In the genomic region with DNA sequence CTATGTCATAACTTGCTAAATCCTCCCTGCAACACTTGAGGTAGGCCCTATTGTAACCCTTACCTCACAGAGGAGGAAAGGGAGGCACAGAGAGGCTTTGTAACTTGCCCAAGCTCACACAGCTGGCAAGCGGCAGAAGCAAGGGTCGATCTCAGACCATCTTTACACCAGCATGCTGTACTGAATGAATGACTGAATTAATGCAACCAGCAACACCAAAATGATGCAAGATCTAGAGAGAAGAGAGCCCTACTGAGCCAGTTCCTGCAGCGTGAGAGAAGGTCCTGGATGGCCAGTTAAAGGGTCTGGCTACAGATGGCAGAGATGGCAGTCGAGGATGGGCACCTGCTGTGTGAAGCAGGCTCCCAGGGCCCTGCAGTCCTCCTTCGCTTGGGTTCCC, we compare ENCODE assay signal across 28 cellular contexts. TPM values are rescaled to one million over a fixed set of nuclear protein-coding genes. Genes with fewer than 3 reads are reported as not detected.
A peak's percentile ranks its signal among the peaks of the same experiment; 100 is the strongest.
DNase-seq lines count a peak whose midpoint lies in the region; ATAC-seq and TF ChIP-seq lines count a peak whose summit lies in the region.
"Had no signal": no experiment of that assay in that cellular context is flagged by ENCODE, and none has a peak within 500 bp of the region (broad histone marks: within the 10 kb centered on the region; RNA-seq: fewer than 3 reads in every experiment).

No MANE protein-coding gene starts in this region.

- peak overlapping the region; percentile 58 for H3K9ac ChIP-seq in BLaER1
- no peak overlapping the region for H3K9ac ChIP-seq in neuronal stem cell (ENCODE audit: low read depth, low read length, poor library complexity)
- H3K9ac ChIP-seq: parathyroid adenoma had no signal

- H3K4me2 ChIP-seq in BLaER1 (peak overlapping the region; percentile 80), neuronal stem cell (ENCODE audit: insufficient read depth, low read length, poor library complexity, severe bottlenecking) (no peak overlapping the region)
- H3K4me2 ChIP-seq: GM23338 had no signal

- no CpG with 5 or more reads among the region's 5 CpGs for WGBS in neuronal stem cell (ENCODE audit: extremely low coverage in 2 of 2, insufficient read length in 2 of 2, insufficient replicate concordance in 1 of 2), 2 donors
- 94% methylated on average over 5 of the region's 5 CpGs for WGBS in prostate gland

- no peak for DNase-seq in CD4-positive, alpha-beta T cell
- DNase-seq in neuronal stem cell (ENCODE audit: low spot score): no peak
- DNase-seq in activated T-helper 1 cell treated with anti-CD3 and anti-CD28 coated beads, Interleukin-12 subunit alpha, Interleukin-12 subunit beta, Interleukin-2, Interleukin-4 antibody, amounts not matched to agents 30 ng/mL and 10 ng/mL and 1 ng/mL, durations not matched to agents 14 hours and 24 hours and 36 hours (ENCODE audit: low spot score): no peak
- no peak for DNase-seq in DMS153 treated with DMSO at 0.1 percent for 48 hours (lab: John Stamatoyannopoulos, UW; ENCODE audit: unreplicated experiment)
- DNase-seq in prostate gland (ENCODE audit: low spot score): no peak
- DNase-seq: activated CD4-positive, alpha-beta T cell treated with anti-CD3 and anti-CD28 coated beads, Interleukin-2, amount 50 U/mL, for 4 hours; activated naive CD4-positive, alpha-beta T cell treated with Interleukin-2 at 50 U/mL for 16 hours; activated T-cell treated with anti-CD3 and anti-CD28 coated beads for 4 hours; anterior cingulate cortex; erythroblast; foreskin keratinocyte; hypothalamus; islet precursor cell; KBM-7; NCI-H1048; NCI-H187 treated with DMSO at 0.1 percent for 48 hours; NCI-H345; NCI-H82; OCI-M1; Right ventricle myocardium superior; SW 1271 had no signal

- no peak for TF ChIP-seq CTCF in CD4-positive, alpha-beta T cell (IDR thresholded peaks at IDR 0.05)
- no peak for TF ChIP-seq CTCF in prostate gland (IDR thresholded peaks at IDR 0.05)

- H3K27me3 ChIP-seq in BLaER1: no peaks in the 10 kb centered on the region
- H3K27me3 ChIP-seq in CD4-positive, alpha-beta T cell (ENCODE audit: control insufficient read depth, insufficient read depth, low read length): no peaks in the 10 kb centered on the region
- no peaks in the 10 kb centered on the region for H3K27me3 ChIP-seq in neuronal stem cell (ENCODE audit: control insufficient read depth in 3 of 3, insufficient read depth in 3 of 3, low read depth in 1 of 3, low read length in 3 of 3)
- no peaks in the 10 kb centered on the region for H3K27me3 ChIP-seq in prostate gland (replicated peaks; ENCODE audit: insufficient read depth)
- H3K27me3 ChIP-seq: foreskin keratinocyte, suprapubic skin had no signal

- H3K4me1 Mint-ChIP-seq in CD4-positive, alpha-beta T cell (ENCODE audit: low read depth): peaks cover 46% of the 10 kb centered on the region
- peaks cover 7% of the 10 kb centered on the region for H3K4me1 Mint-ChIP-seq in activated T-helper 17 cell treated with anti-CD3 and anti-CD28 coated beads, Interleukin-2, amount 50 U/mL, for 72 hours
- H3K4me1 Mint-ChIP-seq in activated T-helper 1 cell treated with anti-CD3 and anti-CD28 coated beads, Interleukin-12 subunit alpha, Interleukin-12 subunit beta, Interleukin-2, Interleukin-4 antibody, amounts not matched to agents 30 ng/mL and 10 ng/mL and 1 ng/mL, durations not matched to agents 14 hours and 24 hours and 36 hours (ENCODE audit: low read depth): peaks cover 51% of the 10 kb centered on the region

- peak overlapping the region; percentile 31 for H3K23ac ChIP-seq in neuronal stem cell (ENCODE audit: low read depth, low read length, poor library complexity)

- H2AK5ac ChIP-seq in neuronal stem cell (ENCODE audit: low read depth, low read length): peak overlapping the region; percentile 28

- no peak overlapping the region for H2BK120ac ChIP-seq in neuronal stem cell (ENCODE audit: low read depth, low read length)

- no peaks in the 10 kb centered on the region for H3K36me3 Mint-ChIP-seq in CD4-positive, alpha-beta T cell (ENCODE audit: low read depth)
- no peaks in the 10 kb centered on the region for H3K36me3 Mint-ChIP-seq in activated T-helper 17 cell treated with anti-CD3 and anti-CD28 coated beads, Interleukin-2, amount 50 U/mL, for 72 hours (ENCODE audit: low read depth)
- H3K36me3 Mint-ChIP-seq in activated T-helper 1 cell treated with anti-CD3 and anti-CD28 coated beads, Interleukin-12 subunit alpha, Interleukin-12 subunit beta, Interleukin-2, Interleukin-4 antibody, amounts not matched to agents 30 ng/mL and 10 ng/mL and 1 ng/mL, durations not matched to agents 14 hours and 24 hours and 36 hours (ENCODE audit: low read depth): peaks cover 2% of the 10 kb centered on the region

- no peak overlapping the region for H3K4ac ChIP-seq in neuronal stem cell (ENCODE audit: low read length)

- POLR2A ChIA-PET in CD4-positive, alpha-beta T cell (lab: Charles Lee): no interaction called here

- H4K91ac ChIP-seq in neuronal stem cell (ENCODE audit: low read depth, low read length, poor library complexity): no peak overlapping the region

- no peaks in the 10 kb centered on the region for H3K9me3 Mint-ChIP-seq in CD4-positive, alpha-beta T cell
- H3K9me3 Mint-ChIP-seq in activated T-helper 17 cell treated with anti-CD3 and anti-CD28 coated beads, Interleukin-2, amount 50 U/mL, for 72 hours: no peaks in the 10 kb centered on the region
- H3K9me3 Mint-ChIP-seq in activated T-helper 1 cell treated with anti-CD3 and anti-CD28 coated beads, Interleukin-12 subunit alpha, Interleukin-12 subunit beta, Interleukin-2, Interleukin-4 antibody, amounts not matched to agents 30 ng/mL and 10 ng/mL and 1 ng/mL, durations not matched to agents 14 hours and 24 hours and 36 hours: no peaks in the 10 kb centered on the region
- H3K9me3 Mint-ChIP-seq: GM23338 had no signal

- H3K36me3 ChIP-seq in BLaER1 (no peaks in the 10 kb centered on the region), neuronal stem cell (replicated peaks in 1 of 2; ENCODE audit: control insufficient read depth in 2 of 2, insufficient read depth in 2 of 2, low read length in 2 of 2) (no peaks in the 10 kb centered on the region), prostate gland (no peaks in the 10 kb centered on the region)
- H3K36me3 ChIP-seq: suprapubic skin had no signal

- ATAC-seq in CD4-positive, alpha-beta T cell (ENCODE audit: poor library complexity): no peak
- no peak for ATAC-seq in activated T-helper 17 cell treated with anti-CD3 and anti-CD28 coated beads, Interleukin-2, amount 50 U/mL, for 72 hours (replicated peaks)
- ATAC-seq: foreskin keratinocyte, GM23338, sciatic nerve had no signal

- H3K27me3 Mint-ChIP-seq in CD4-positive, alpha-beta T cell: no peaks in the 10 kb centered on the region
- no peaks in the 10 kb centered on the region for H3K27me3 Mint-ChIP-seq in activated T-helper 17 cell treated with anti-CD3 and anti-CD28 coated beads, Interleukin-2, amount 50 U/mL, for 72 hours
- peaks cover 16% of the 10 kb centered on the region for H3K27me3 Mint-ChIP-seq in activated T-helper 1 cell treated with anti-CD3 and anti-CD28 coated beads, Interleukin-12 subunit alpha, Interleukin-12 subunit beta, Interleukin-2, Interleukin-4 antibody, amounts not matched to agents 30 ng/mL and 10 ng/mL and 1 ng/mL, durations not matched to agents 14 hours and 24 hours and 36 hours (ENCODE audit: insufficient read depth)

- H2BK5ac ChIP-seq in neuronal stem cell (ENCODE audit: low read length): no peak overlapping the region

- intact Hi-C loops in CD4-positive, alpha-beta T cell (cut with DNase I, micrococcal nuclease): no loop called here
- intact Hi-C loops in activated T-helper 1 cell treated with anti-CD3 and anti-CD28 coated beads, Interleukin-12 subunit alpha, Interleukin-12 subunit beta, Interleukin-2, Interleukin-4 antibody, amounts not matched to agents 30 ng/mL and 10 ng/mL and 1 ng/mL, durations not matched to agents 14 hours and 24 hours and 36 hours (cut with micrococcal nuclease): no loop called here
- intact Hi-C loops in prostate gland (cut with DNase I): loop anchor here (10.0 kb wide), 1 partner anchor 85 kb away; no protein-coding TSS in a partner anchor

- no peak overlapping the region for H3K18ac ChIP-seq in neuronal stem cell (ENCODE audit: low read length)

- no peak for TF ChIP-seq POLR2A in prostate gland (IDR thresholded peaks at IDR 0.05)

- H3K27ac Mint-ChIP-seq in CD4-positive, alpha-beta T cell: peak overlapping the region; percentile 71
- peak overlapping the region; percentile 68 for H3K27ac Mint-ChIP-seq in activated T-helper 17 cell treated with anti-CD3 and anti-CD28 coated beads, Interleukin-2, amount 50 U/mL, for 72 hours
- H3K27ac Mint-ChIP-seq in activated T-helper 1 cell treated with anti-CD3 and anti-CD28 coated beads, Interleukin-12 subunit alpha, Interleukin-12 subunit beta, Interleukin-2, Interleukin-4 antibody, amounts not matched to agents 30 ng/mL and 10 ng/mL and 1 ng/mL, durations not matched to agents 14 hours and 24 hours and 36 hours: no peak overlapping the region
- H3K27ac Mint-ChIP-seq: GM23338 had no signal

- H2BK15ac ChIP-seq in neuronal stem cell (ENCODE audit: low read length): no peak overlapping the region

- no peaks in the 10 kb centered on the region for H4K20me1 ChIP-seq in BLaER1

- H3K4me3 Mint-ChIP-seq in CD4-positive, alpha-beta T cell: peak overlapping the region; percentile 32
- H3K4me3 Mint-ChIP-seq in activated T-helper 17 cell treated with anti-CD3 and anti-CD28 coated beads, Interleukin-2, amount 50 U/mL, for 72 hours: peak overlapping the region; percentile 6
- no peak overlapping the region for H3K4me3 Mint-ChIP-seq in activated T-helper 1 cell treated with anti-CD3 and anti-CD28 coated beads, Interleukin-12 subunit alpha, Interleukin-12 subunit beta, Interleukin-2, Interleukin-4 antibody, amounts not matched to agents 30 ng/mL and 10 ng/mL and 1 ng/mL, durations not matched to agents 14 hours and 24 hours and 36 hours
- H3K4me3 Mint-ChIP-seq: GM23338 had no signal

- H3K27ac ChIP-seq in BLaER1 (peak overlapping the region; percentile 78), neuronal stem cell (replicated peaks; ENCODE audit: low read length) (no peak overlapping the region), prostate gland (no peak overlapping the region)
- H3K27ac ChIP-seq in CD4-positive, alpha-beta T cell (ENCODE audit: low read depth, low read length): no peak overlapping the region
- H3K27ac ChIP-seq: foreskin keratinocyte, parathyroid adenoma, suprapubic skin had no signal

- H3K4me1 ChIP-seq in BLaER1 (peaks cover 81% of the 10 kb centered on the region), neuronal stem cell (ENCODE audit: control insufficient read depth in 2 of 2, insufficient read depth in 1 of 2, low read depth in 1 of 2, low read length in 2 of 2) (peaks cover 4 to 49% of the 10 kb centered on the region in 2 donors), prostate gland (replicated peaks) (no peaks in the 10 kb centered on the region)
- H3K4me1 ChIP-seq: parathyroid adenoma had no signal

- no peaks in the 10 kb centered on the region for H3K9me3 ChIP-seq in BLaER1
- H3K9me3 ChIP-seq in CD4-positive, alpha-beta T cell (ENCODE audit: control insufficient read depth, low read length): no peaks in the 10 kb centered on the region
- no peaks in the 10 kb centered on the region for H3K9me3 ChIP-seq in neuronal stem cell (replicated peaks in 1 of 2; ENCODE audit: control insufficient read depth in 2 of 2, insufficient read depth in 1 of 2, low read depth in 1 of 2, low read length in 2 of 2)
- no peaks in the 10 kb centered on the region for H3K9me3 ChIP-seq in prostate gland
- H3K9me3 ChIP-seq: suprapubic skin had no signal

- no peak overlapping the region for H3K14ac ChIP-seq in neuronal stem cell (ENCODE audit: low read length)

- no peak overlapping the region for H2BK12ac ChIP-seq in neuronal stem cell (ENCODE audit: low read length)

- H3K4me3 ChIP-seq in BLaER1 (no peak overlapping the region), neuronal stem cell (ENCODE audit: low read length in 2 of 2) (no peak overlapping the region), prostate gland (no peak overlapping the region)
- H3K4me3 ChIP-seq: GM23338, lung, suprapubic skin had no signal

- no peak overlapping the region for H2AFZ ChIP-seq in neuronal stem cell (ENCODE audit: low read length)
- H2AFZ ChIP-seq: GM23338, parathyroid adenoma had no signal

- no peaks in the 10 kb centered on the region for H3K79me1 ChIP-seq in neuronal stem cell (ENCODE audit: low read depth, low read length)

- CTCF ChIA-PET in CD4-positive, alpha-beta T cell (lab: Charles Lee): no interaction called here

- H4K8ac ChIP-seq in neuronal stem cell (ENCODE audit: low read depth, low read length): no peak overlapping the region

RNA-seq across cellular contexts. Expression of a gene that starts 8.2 kb away (rescaled TPM):
- total RNA-seq in CD4-positive, alpha-beta T cell: 10 to 100 TPM; 76.6 to 78.6 TPM
- total RNA-seq in activated T-helper 17 cell treated with anti-CD3 and anti-CD28 coated beads, Interleukin-2, amount 50 U/mL, for 72 hours: 10 to 100 TPM; 52.3 to 65.5 TPM
- polyA plus RNA-seq in neuronal stem cell (2013, experiment 1 of 2): 7.4 TPM
- polyA plus RNA-seq in neuronal stem cell (2013, experiment 2 of 2): 8.0 TPM
- 39.3 and 42.6 TPM in 2 replicates for total RNA-seq in activated T-helper 1 cell treated with anti-CD3 and anti-CD28 coated beads, Interleukin-12 subunit alpha, Interleukin-12 subunit beta, Interleukin-2, Interleukin-4 antibody, amounts not matched to agents 30 ng/mL and 10 ng/mL and 1 ng/mL, durations not matched to agents 14 hours and 24 hours and 36 hours
- total RNA-seq in prostate gland: 100 to 1,000 TPM in 1 of 2 donors, 10 to 100 TPM in 1; 57.1 to 106 TPM

RNA-seq across cellular contexts. Expression of a gene that starts 22.3 kb away (rescaled TPM):
- total RNA-seq in CD4-positive, alpha-beta T cell: 100 to 1,000 TPM; 179 to 181 TPM
- total RNA-seq in activated T-helper 17 cell treated with anti-CD3 and anti-CD28 coated beads, Interleukin-2, amount 50 U/mL, for 72 hours: 100 to 1,000 TPM; 250 to 505 TPM
- 222 TPM for polyA plus RNA-seq in neuronal stem cell (2013, experiment 1 of 2)
- polyA plus RNA-seq in neuronal stem cell (2013, experiment 2 of 2): 221 TPM
- total RNA-seq in activated T-helper 1 cell treated with anti-CD3 and anti-CD28 coated beads, Interleukin-12 subunit alpha, Interleukin-12 subunit beta, Interleukin-2, Interleukin-4 antibody, amounts not matched to agents 30 ng/mL and 10 ng/mL and 1 ng/mL, durations not matched to agents 14 hours and 24 hours and 36 hours: 531 and 535 TPM in 2 replicates
- total RNA-seq in prostate gland: 100 to 1,000 TPM in 1 of 2 donors, 10 to 100 TPM in 1; 46.8 to 110 TPM

RNA-seq across cellular contexts. Expression of a gene that starts 59.7 kb away (rescaled TPM):
- 100 to 1,000 TPM in 1 of 2 experiments, 10 to 100 TPM in 1; 99.3 to 106 TPM for total RNA-seq in CD4-positive, alpha-beta T cell
- total RNA-seq in activated T-helper 17 cell treated with anti-CD3 and anti-CD28 coated beads, Interleukin-2, amount 50 U/mL, for 72 hours: 100 to 1,000 TPM in 1 of 2 donors, 10 to 100 TPM in 1; 93.4 to 127 TPM
- polyA plus RNA-seq in neuronal stem cell (2013, experiment 1 of 2): 92.1 TPM
- polyA plus RNA-seq in neuronal stem cell (2013, experiment 2 of 2): 91.9 TPM
- total RNA-seq in activated T-helper 1 cell treated with anti-CD3 and anti-CD28 coated beads, Interleukin-12 subunit alpha, Interleukin-12 subunit beta, Interleukin-2, Interleukin-4 antibody, amounts not matched to agents 30 ng/mL and 10 ng/mL and 1 ng/mL, durations not matched to agents 14 hours and 24 hours and 36 hours: 153 and 159 TPM in 2 replicates
- 10 to 100 TPM; 57.4 to 95.7 TPM for total RNA-seq in prostate gland
